In the genomic region with DNA sequence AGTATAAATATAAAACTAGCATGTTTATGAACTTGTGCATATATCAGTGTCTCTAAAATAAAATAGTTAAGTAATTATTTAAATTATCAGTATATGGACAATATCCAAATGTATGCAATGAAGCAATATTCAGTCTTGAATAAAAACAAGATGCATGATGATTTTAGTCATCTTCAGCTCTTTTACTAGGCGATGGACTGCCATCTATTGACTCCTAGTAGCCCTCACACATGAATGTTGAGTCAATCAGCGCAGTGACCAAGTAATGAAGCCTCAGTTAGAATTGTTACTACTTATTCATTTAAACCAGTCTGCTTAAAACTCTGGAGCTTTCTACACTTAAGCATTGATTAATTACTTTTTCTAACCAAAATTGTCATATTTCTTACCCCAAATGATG, we compare ENCODE assay signal across 8 cellular contexts.
DNase-seq lines count a peak whose midpoint lies in the region; ATAC-seq and TF ChIP-seq lines count a peak whose summit lies in the region.

No MANE protein-coding gene starts in this region.

- no peak for ATAC-seq in activated CD4-positive, alpha-beta T cell treated with anti-CD3 and anti-CD28 coated beads for 36 hours
- ATAC-seq in psoas muscle = no peak
- no peak for ATAC-seq in GM19035 (IDR thresholded peaks at IDR 0.05; ENCODE audit: unreplicated experiment)

- CTCF ChIA-PET in activated CD4-positive, alpha-beta T cell treated with anti-CD3 and anti-CD28 coated beads for 36 hours (lab: Charles Lee) = interaction anchor here (0.6 to 2.4 kb wide), 9 partner anchors 9 to 460 kb away, joined by 3 to 16 read pairs (median 3); no protein-coding TSS in a partner anchor

- H3K9me3 ChIP-seq in psoas muscle = no peaks in the 10 kb centered on the region

- H3K27me3 Mint-ChIP-seq in activated CD4-positive, alpha-beta T cell treated with anti-CD3 and anti-CD28 coated beads for 36 hours = no peaks in the 10 kb centered on the region

- POLR2A ChIA-PET in activated CD4-positive, alpha-beta T cell treated with anti-CD3 and anti-CD28 coated beads for 36 hours (lab: Charles Lee) = interaction anchor here (0.6 kb wide), 1 partner anchor 333 kb away, joined by 3 read pairs; no protein-coding TSS in a partner anchor

- no peaks in the 10 kb centered on the region for H3K4me1 Mint-ChIP-seq in activated CD4-positive, alpha-beta T cell treated with anti-CD3 and anti-CD28 coated beads for 36 hours

- H3K27ac ChIP-seq in psoas muscle = no peak overlapping the region

- peak; percentile 21 for TF ChIP-seq CTCF in psoas muscle (IDR thresholded peaks at IDR 0.05)

- H3K9me3 Mint-ChIP-seq in activated CD4-positive, alpha-beta T cell treated with anti-CD3 and anti-CD28 coated beads for 36 hours (ENCODE audit: low read depth) = no peaks in the 10 kb centered on the region

- H3K4me3 ChIP-seq in psoas muscle = no peak overlapping the region

- WGBS in psoas muscle, 3 donors = 89 to 96% (median 93%) methylated on average over 2 of the region's 2 CpGs

- no peaks in the 10 kb centered on the region for H3K4me1 ChIP-seq in psoas muscle

- no peak overlapping the region for H3K4me3 Mint-ChIP-seq in activated CD4-positive, alpha-beta T cell treated with anti-CD3 and anti-CD28 coated beads for 36 hours

- peak; percentile 14 for DNase-seq in activated CD4-positive, alpha-beta T cell treated with anti-CD3 and anti-CD28 coated beads for 36 hours
- no peak for DNase-seq in activated CD4-positive, alpha-beta T cell treated with anti-CD3 and anti-CD28 coated beads for 1 hour
- peak; percentile 28 for DNase-seq in HT-29 (ENCODE audit: low spot score)
- DNase-seq in astrocyte of the hippocampus (ENCODE audit: low read depth, low spot score) = peak; percentile 22
- no peak for DNase-seq in psoas muscle
- no peak for DNase-seq in NCI-H2227 treated with DMSO at 0.1 percent for 48 hours (lab: John Stamatoyannopoulos, UW)
- DNase-seq in GM19238 (ENCODE audit: insufficient read length, low spot score) = no peak

- no peaks in the 10 kb centered on the region for H3K36me3 ChIP-seq in psoas muscle (ENCODE audit: insufficient read depth in 1 of 2, low read depth in 1 of 2)

- intact Hi-C loops in activated CD4-positive, alpha-beta T cell treated with anti-CD3 and anti-CD28 coated beads for 36 hours (cut with DNase I, micrococcal nuclease) = loop anchor here (1.0 to 10.0 kb wide), 2 partner anchors 333 to 455 kb away; no protein-coding TSS in a partner anchor
- intact Hi-C loops in psoas muscle (cut with DNase I) = no loop called here

- H3K27me3 ChIP-seq in psoas muscle (ENCODE audit: insufficient read depth in 3 of 3, low read length in 2 of 3) = no peaks in the 10 kb centered on the region

- H3K27ac Mint-ChIP-seq in activated CD4-positive, alpha-beta T cell treated with anti-CD3 and anti-CD28 coated beads for 36 hours = no peak overlapping the region

- H3K36me3 Mint-ChIP-seq in activated CD4-positive, alpha-beta T cell treated with anti-CD3 and anti-CD28 coated beads for 36 hours (ENCODE audit: low read depth) = no peaks in the 10 kb centered on the region

Comparison
In these comparisons a context has a peak if more than half of its experiments do, and no peak if none do; other contexts are left out.
1. DNase-seq: peak in activated CD4-positive, alpha-beta T cell treated with anti-CD3 and anti-CD28 coated beads for 36 hours (single experiment), HT-29 (single experiment) and astrocyte of the hippocampus (single experiment); none in activated CD4-positive, alpha-beta T cell treated with anti-CD3 and anti-CD28 coated beads for 1 hour (single experiment), psoas muscle (0 of 2), NCI-H2227 treated with DMSO at 0.1 percent for 48 hours (single experiment) and GM19238 (single experiment).
2. intact Hi-C loops: an anchor here in activated CD4-positive, alpha-beta T cell treated with anti-CD3 and anti-CD28 coated beads for 36 hours (1.0 to 10.0 kb wide); none called in psoas muscle.